In genomic region chr11:66907751-66908173, GRCh38 we compare ENCODE assay signal across 1 cellular context.
TF ChIP-seq lines count a peak whose summit lies in the region.

No MANE protein-coding gene starts in this region.

TF ChIP-seq in HepG2, 621 proteins besides CTCF, POLR2A, EP300 and RAD21 (continued from another document and continues in another):
- TF ChIP-seq STAT6 (CRISPR knock-in tag; IDR thresholded peaks at IDR 0.05; ENCODE audit: borderline replicate concordance) (no peak), ZNF576 (CRISPR knock-in tag; IDR thresholded peaks at IDR 0.05) (no peak), GRHL1 (CRISPR knock-in tag; conservative IDR thresholded peaks at IDR 0.05) (no peak), IRF9 (CRISPR knock-in tag; IDR thresholded peaks at IDR 0.05; ENCODE audit: borderline replicate concordance) (no peak), NR2C2 (CRISPR knock-in tag; IDR thresholded peaks at IDR 0.05; ENCODE audit: borderline replicate concordance) (peak; percentile 65), KMT2A (CRISPR knock-in tag; IDR thresholded peaks at IDR 0.05) (no peak), ETV5 (CRISPR knock-in tag; IDR thresholded peaks at IDR 0.05; ENCODE audit: borderline replicate concordance) (no peak; the same call in 1 of the 2 replicates), ZSCAN22 (CRISPR knock-in tag; IDR thresholded peaks at IDR 0.05) (no peak), AFF4 (CRISPR knock-in tag; IDR thresholded peaks at IDR 0.05) (no peak), MYNN (CRISPR knock-in tag; IDR thresholded peaks at IDR 0.05; ENCODE audit: low read depth) (no peak), SNAPC2 (CRISPR knock-in tag; IDR thresholded peaks at IDR 0.05) (peak; percentile 80; the same call in 1 of the 2 replicates), ISL2 (CRISPR knock-in tag; IDR thresholded peaks at IDR 0.05) (peak; percentile 55; the same call in 1 of the 2 replicates), NFAT5 (CRISPR knock-in tag; IDR thresholded peaks at IDR 0.05) (no peak), ZBTB1 (CRISPR knock-in tag; IDR thresholded peaks at IDR 0.05; ENCODE audit: borderline replicate concordance) (no peak), NFE2L2 (IDR thresholded peaks at IDR 0.05; ENCODE audit: low read length) (no peak), ZNF124 (CRISPR knock-in tag; IDR thresholded peaks at IDR 0.05) (no peak), FOXM1 (CRISPR knock-in tag; IDR thresholded peaks at IDR 0.05) (no peak), BATF2 (CRISPR knock-in tag; IDR thresholded peaks at IDR 0.05) (no peak), ZBTB7A (CRISPR knock-in tag; IDR thresholded peaks at IDR 0.05) (no peak), KLF11 (CRISPR knock-in tag; IDR thresholded peaks at IDR 0.05) (no peak), PHF21A (CRISPR knock-in tag; IDR thresholded peaks at IDR 0.05) (no peak; the same call in 1 of the 2 replicates), U2AF1 (optimal IDR thresholded peaks at IDR 0.05; ENCODE audit: low read depth, low read length) (no peak), USF2 (IDR thresholded peaks at IDR 0.05; ENCODE audit: low read depth, low read length) (no peak), USF2 (CRISPR knock-in tag; IDR thresholded peaks at IDR 0.05; ENCODE audit: borderline replicate concordance) (no peak), SRSF1 (optimal IDR thresholded peaks at IDR 0.05; ENCODE audit: low read depth, low read length) (no peak), ZNF20 (CRISPR knock-in tag; IDR thresholded peaks at IDR 0.05) (no peak), MYC (CRISPR knock-in tag; IDR thresholded peaks at IDR 0.05; ENCODE audit: borderline replicate concordance) (0 out of 2 replicates have a peak, but pooled peaks have one; percentile 37), ATF2 (CRISPR knock-in tag; IDR thresholded peaks at IDR 0.05) (0 out of 2 replicates have a peak, but pooled peaks have one; percentile 14), GFI1 (CRISPR knock-in tag; IDR thresholded peaks at IDR 0.05; ENCODE audit: borderline replicate concordance) (peak; percentile 38; the same call in 1 of the 2 replicates), HNF1B (CRISPR knock-in tag; IDR thresholded peaks at IDR 0.05) (no peak), TOPORS (CRISPR knock-in tag; IDR thresholded peaks at IDR 0.05) (no peak), SIX4 (CRISPR knock-in tag; IDR thresholded peaks at IDR 0.05) (peak; percentile 62; the same call in 1 of the 2 replicates), RCOR2 (CRISPR knock-in tag; IDR thresholded peaks at IDR 0.05) (0 out of 2 replicates have a peak, but pooled peaks have one; percentile 30), NFIC (IDR thresholded peaks at IDR 0.05; ENCODE audit: low read length) (no peak), ZNF644 (CRISPR knock-in tag; IDR thresholded peaks at IDR 0.05; ENCODE audit: low read depth) (peak; percentile 17; the same call in 1 of the 2 replicates), SKI (IDR thresholded peaks at IDR 0.05; ENCODE audit: partially characterized antibody) (peak; percentile 73), SALL1 (CRISPR knock-in tag; IDR thresholded peaks at IDR 0.05) (peak; percentile 64), ZSCAN30 (CRISPR knock-in tag; IDR thresholded peaks at IDR 0.05) (no peak), ZNF558 (CRISPR knock-in tag; IDR thresholded peaks at IDR 0.05; ENCODE audit: borderline replicate concordance) (no peak), ZNF34 (CRISPR knock-in tag; IDR thresholded peaks at IDR 0.05; ENCODE audit: borderline replicate concordance) (no peak), AGO2 (optimal IDR thresholded peaks at IDR 0.05; ENCODE audit: low read depth, low read length) (no peak), HOXA3 (CRISPR knock-in tag; IDR thresholded peaks at IDR 0.05) (peak; percentile 60; the same call in 1 of the 2 replicates)
